9 cellular contexts compared by ENCODE assay signal in the genomic region with DNA sequence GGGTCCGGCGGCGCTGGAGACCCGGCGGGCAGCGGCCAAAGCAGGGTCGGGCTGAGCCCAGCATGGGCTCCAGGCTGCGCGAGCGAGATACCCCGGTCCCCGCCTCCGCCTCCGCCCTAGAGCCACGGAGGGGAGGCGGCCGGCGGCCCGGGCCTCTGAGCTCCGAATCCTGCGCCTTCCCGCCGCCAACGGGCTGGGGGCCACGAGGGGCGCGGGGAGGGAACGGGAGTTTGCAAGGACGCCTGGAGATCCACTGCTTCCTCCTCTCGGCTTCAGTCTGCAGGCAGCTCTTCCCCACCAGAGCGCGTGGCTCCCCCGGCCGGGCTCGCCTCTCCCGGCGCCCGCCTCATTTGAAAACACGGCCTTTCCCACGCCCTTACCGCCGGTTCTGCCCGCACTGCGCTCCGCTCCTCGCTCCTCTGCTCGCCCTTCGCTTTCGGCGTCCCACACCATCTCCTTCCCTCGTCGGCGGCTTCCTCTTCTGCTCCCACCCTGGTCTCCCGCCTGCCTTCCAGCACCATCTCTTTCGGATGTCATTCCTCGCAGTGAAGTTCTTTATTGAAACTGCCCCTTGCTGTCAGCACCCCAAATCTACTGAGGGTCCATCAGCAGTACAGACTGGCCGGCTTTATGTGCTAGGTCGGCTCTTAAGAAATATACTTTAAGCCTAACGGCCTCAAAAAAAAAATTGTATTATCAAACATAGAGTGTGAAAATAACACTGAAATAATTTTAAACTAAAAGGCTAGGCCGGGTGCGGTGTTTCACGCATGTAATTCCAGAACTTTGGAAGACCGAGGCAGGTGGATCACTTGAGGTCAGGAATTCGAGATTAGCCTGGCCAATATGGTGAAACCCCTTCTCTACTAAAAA.
DNase-seq lines count a peak whose midpoint lies in the region; ATAC-seq and TF ChIP-seq lines count a peak whose summit lies in the region.
"Had no signal": no experiment of that assay in that cellular context is flagged by ENCODE, and none has a peak within 500 bp of the region (broad histone marks: within the 10 kb centered on the region; RNA-seq: fewer than 3 reads in every experiment).

No MANE protein-coding gene starts in this region.

- no peak overlapping the region for H3K27ac ChIP-seq in SK-N-SH (ENCODE audit: low read depth in 2 of 2, low read length in 1 of 2)
- H3K27ac ChIP-seq in neural cell (ENCODE audit: low read length): no peak overlapping the region

- no peaks in the 10 kb centered on the region for H3K9me3 ChIP-seq in SK-N-SH
- H3K9me3 ChIP-seq in neural cell (ENCODE audit: low read length): no peaks in the 10 kb centered on the region
- H3K9me3 ChIP-seq in Caco-2: no peaks in the 10 kb centered on the region

- BruUV-seq in Caco-2 (replicated peaks; lab: Mats Ljungman, UMichigan): no TSS peak

- H3K27me3 Mint-ChIP-seq in Caco-2 (ENCODE audit: insufficient read depth, unreplicated experiment): no peaks in the 10 kb centered on the region

- TF ChIP-seq RAD21 in SK-N-SH (IDR thresholded peaks at IDR 0.05; ENCODE audit: low read length) (no peak), neural cell (conservative IDR thresholded peaks at IDR 0.05) (no peak)

- H3K79me2 ChIP-seq in SK-N-SH (ENCODE audit: insufficient read depth) (no peaks in the 10 kb centered on the region), neural cell (replicated peaks; ENCODE audit: insufficient read depth, low read length) (no peaks in the 10 kb centered on the region)

- no peaks in the 10 kb centered on the region for H3K36me3 ChIP-seq in SK-N-SH (replicated peaks in 1 of 2; ENCODE audit: control insufficient read depth in 1 of 2, insufficient read depth in 2 of 2, low read length in 1 of 2)
- no peaks in the 10 kb centered on the region for H3K36me3 ChIP-seq in neural cell (ENCODE audit: insufficient read depth, low read length)
- no peaks in the 10 kb centered on the region for H3K36me3 ChIP-seq in Caco-2 (ENCODE audit: control insufficient read depth, insufficient read depth, low read length)

- H3K27me3 ChIP-seq in SK-N-SH (ENCODE audit: insufficient read depth) (no peaks in the 10 kb centered on the region), neural cell (ENCODE audit: insufficient read depth, low read depth, low read length) (peaks cover 16% of the 10 kb centered on the region), Caco-2 (replicated peaks; ENCODE audit: control insufficient read depth, insufficient read depth, low read length) (no peaks in the 10 kb centered on the region)

- H3F3A ChIP-seq in SK-N-SH (replicated peaks; ENCODE audit: insufficient read depth) (no peaks in the 10 kb centered on the region), neural cell (ENCODE audit: insufficient read depth, low read length, poor library complexity, severe bottlenecking) (no peaks in the 10 kb centered on the region)

- H3K4me2 ChIP-seq in SK-N-SH (no peak overlapping the region), neural cell (ENCODE audit: low read length) (no peak overlapping the region)

- no peak for ATAC-seq in HG03565 (IDR thresholded peaks at IDR 0.05; ENCODE audit: unreplicated experiment)
- ATAC-seq: K562 had no signal

- DNase-seq in AG20443 (ENCODE audit: low spot score) (peak; percentile 49), SK-N-SH (peak; percentile 80), fibroblast of villous mesenchyme (ENCODE audit: low read depth) (peak; percentile 10), Caco-2 (no peak), AML-193 (lab: John Stamatoyannopoulos, UW) (no peak), NCI-H2171 (lab: John Stamatoyannopoulos, UW) (no peak)

- H3K9me2 ChIP-seq in SK-N-SH (no peaks in the 10 kb centered on the region), neural cell (ENCODE audit: insufficient read depth, low read length) (no peaks in the 10 kb centered on the region)

- 71% methylated on average over 38 of the region's 64 CpGs for WGBS in SK-N-SH (ENCODE audit: low lambda C conversion rate)

- no peaks in the 10 kb centered on the region for H4K20me1 ChIP-seq in SK-N-SH (ENCODE audit: insufficient read depth)
- H4K20me1 ChIP-seq in neural cell (ENCODE audit: insufficient read depth): no peaks in the 10 kb centered on the region

- H3K36me3 Mint-ChIP-seq in Caco-2 (ENCODE audit: insufficient read depth, unreplicated experiment): no peaks in the 10 kb centered on the region

- intact Hi-C loops in Caco-2 (cut with micrococcal nuclease; ENCODE audit: unreplicated experiment): no loop called here

- TF ChIP-seq EP300 in SK-N-SH (IDR thresholded peaks at IDR 0.05; ENCODE audit: borderline replicate concordance in 1 of 2, low read depth in 1 of 2, low read length in 1 of 2) (no peak), neural cell (conservative IDR thresholded peaks at IDR 0.05; ENCODE audit: poor library complexity, severe bottlenecking) (no peak)

- no peak overlapping the region for H2AFZ ChIP-seq in SK-N-SH (ENCODE audit: low read depth)
- H2AFZ ChIP-seq in neural cell (ENCODE audit: low read depth, low read length): peak overlapping the region; percentile 43

- no peak overlapping the region for H3K27ac Mint-ChIP-seq in Caco-2 (ENCODE audit: unreplicated experiment)

- no peaks in the 10 kb centered on the region for H3K9me3 Mint-ChIP-seq in Caco-2 (ENCODE audit: unreplicated experiment)

- H3K4me3 Mint-ChIP-seq in Caco-2 (ENCODE audit: unreplicated experiment): no peak overlapping the region

- TF ChIP-seq CTCF in SK-N-SH (IDR thresholded peaks at IDR 0.05) (no peak), fibroblast of villous mesenchyme (IDR thresholded peaks at IDR 0.05; ENCODE audit: insufficient read depth, low read depth, low read length) (no peak), neural cell (IDR thresholded peaks at IDR 0.05; ENCODE audit: poor library complexity, severe bottlenecking) (no peak), Caco-2 (IDR thresholded peaks at IDR 0.05; ENCODE audit: insufficient read depth in 1 of 2, low read depth in 1 of 2, low read length in 1 of 2, severe bottlenecking in 1 of 2, unreplicated experiment in 1 of 2) (no peak)

- POLR2A ChIA-PET in SK-N-SH (lab: Yijun Ruan, JAX): no interaction called here
- POLR2A ChIA-PET in Caco-2 (lab: Charles Lee): no interaction called here

- peak overlapping the region in 1 of 2 experiments; percentile 3; a peak in 1 of 4 replicates for H3K4me3 ChIP-seq in SK-N-SH (ENCODE audit: low read depth in 2 of 2, low read length in 1 of 2)
- H3K4me3 ChIP-seq in fibroblast of villous mesenchyme (ENCODE audit: low read depth, low read length): peak overlapping the region; percentile 30
- peak overlapping the region; percentile 63 for H3K4me3 ChIP-seq in neural cell (ENCODE audit: low read length)
- H3K4me3 ChIP-seq in Caco-2 (ENCODE audit: low read depth, low read length): no peak overlapping the region
- H3K4me3 ChIP-seq: K562 had no signal

- peaks cover 7% of the 10 kb centered on the region for H3K4me1 Mint-ChIP-seq in Caco-2 (ENCODE audit: low read depth, unreplicated experiment)

- no peak overlapping the region for H3K9ac ChIP-seq in SK-N-SH
- peak overlapping the region; percentile 26 for H3K9ac ChIP-seq in neural cell (ENCODE audit: low read length)

- CTCF ChIA-PET in SK-N-SH (lab: Yijun Ruan, JAX): no interaction called here
- CTCF ChIA-PET in Caco-2 (lab: Charles Lee): no interaction called here

- peaks cover 0 to 2% of the 10 kb centered on the region in 2 experiments; a peak in 1 of 4 replicates for H3K4me1 ChIP-seq in SK-N-SH (ENCODE audit: control insufficient read depth in 1 of 2, insufficient read depth in 2 of 2, low read depth in 1 of 2, low read length in 1 of 2)
- no peaks in the 10 kb centered on the region for H3K4me1 ChIP-seq in Caco-2

TF ChIP-seq in SK-N-SH, 30 proteins besides CTCF, POLR2A, EP300 and RAD21 (continues in another document):
- TF ChIP-seq SMC3 (IDR thresholded peaks at IDR 0.05; ENCODE audit: low read depth, low read length) (no peak), YY1 (IDR thresholded peaks at IDR 0.05; ENCODE audit: low read depth) (no peak), NFIC (IDR thresholded peaks at IDR 0.05; ENCODE audit: borderline replicate concordance) (no peak), ZBTB33 (IDR thresholded peaks at IDR 0.05; ENCODE audit: borderline replicate concordance, low read depth) (no peak), MEF2A (IDR thresholded peaks at IDR 0.05; ENCODE audit: borderline replicate concordance, low read depth) (no peak)

TF ChIP-seq in neural cell, 6 proteins besides CTCF, POLR2A, EP300 and RAD21:
- no peak for TF ChIP-seq EZH2 (IDR thresholded peaks at IDR 0.05; ENCODE audit: borderline replicate concordance, insufficient read depth, low read length, poor library complexity, severe bottlenecking)
- no peak for TF ChIP-seq REST (IDR thresholded peaks at IDR 0.05; ENCODE audit: borderline replicate concordance)
- TF ChIP-seq MXI1 (conservative IDR thresholded peaks at IDR 0.05; ENCODE audit: poor library complexity, severe bottlenecking): peak; percentile 20

Comparison
In these comparisons a context has a peak if more than half of its experiments do, and no peak if none do; other contexts are left out.
1. DNase-seq: peak in AG20443 (single experiment), SK-N-SH (single experiment) and fibroblast of villous mesenchyme (single experiment); none in Caco-2 (0 of 2), AML-193 (0 of 2) and NCI-H2171 (single experiment).